In genomic region chr19:43465468-43466120, GRCh38 we compare ENCODE assay signal across 8 cellular contexts. TPM values are rescaled to one million over a fixed set of nuclear protein-coding genes. Genes with fewer than 3 reads are reported as not detected.
DNase-seq lines count a peak whose midpoint lies in the region; ATAC-seq and TF ChIP-seq lines count a peak whose summit lies in the region.

Gene LYPD3 (minus strand): TSS chr19:43465608. CDS start chr19:43465571, 37 bp downstream.

- H3K36me3 ChIP-seq in SU-DHL-6 (ENCODE audit: low read length) (no peaks in the 10 kb centered on the region), prostate gland (no peaks in the 10 kb centered on the region)

- 30% methylated on average over 24 of the region's 24 CpGs for WGBS in prostate gland

- no peak for ATAC-seq in GM18870 (IDR thresholded peaks at IDR 0.05; ENCODE audit: unreplicated experiment)

- DNase-seq in ELF-1 (ENCODE audit: low read depth, low spot score) (peak; percentile 92), fibroblast of peridontal ligament (ENCODE audit: extremely low read depth) (peak; percentile 27), prostate gland (ENCODE audit: low spot score) (peak; percentile 46), medulla oblongata (ENCODE audit: extremely low spot score) (no peak), SHP77 treated with DMSO at 0.1 percent for 48 hours (lab: John Stamatoyannopoulos, UW) (no peak), NCI-H345 (lab: John Stamatoyannopoulos, UW) (no peak)

- no peak within 1 kb of the TSS for H3K4me3 ChIP-seq in SU-DHL-6 (ENCODE audit: insufficient read depth, low read length, poor library complexity, severe bottlenecking)
- H3K4me3 ChIP-seq in prostate gland: peak within 1 kb of the TSS; percentile 52 to 79

- TF ChIP-seq CTCF in SU-DHL-6 (IDR thresholded peaks at IDR 0.05; ENCODE audit: insufficient read depth, low read length, poor library complexity, severe bottlenecking) (no peak), prostate gland (IDR thresholded peaks at IDR 0.05) (no peak)

- no peak within 1 kb of the TSS for H3K27ac ChIP-seq in SU-DHL-6 (ENCODE audit: low read depth, low read length)
- H3K27ac ChIP-seq in prostate gland: peak within 1 kb of the TSS; percentile 92 to 96

- intact Hi-C loops in prostate gland (cut with DNase I): no loop called here

- H3K27me3 ChIP-seq in SU-DHL-6 (ENCODE audit: low read length): no peaks in the 10 kb centered on the region
- no peaks in the 10 kb centered on the region for H3K27me3 ChIP-seq in prostate gland (replicated peaks; ENCODE audit: insufficient read depth)

- peak within 1 kb of the TSS; percentile 44 for H3K4me2 ChIP-seq in SU-DHL-6 (ENCODE audit: low read depth, low read length, poor library complexity, severe bottlenecking)

- no peaks in the 10 kb centered on the region for H3F3A ChIP-seq in SU-DHL-6 (ENCODE audit: insufficient read depth)

- peak; percentile 68 for TF ChIP-seq POLR2A in prostate gland (IDR thresholded peaks at IDR 0.05)

- no peaks in the 10 kb centered on the region for H4K20me1 ChIP-seq in SU-DHL-6 (ENCODE audit: low read depth, low read length)

- H3K9me3 ChIP-seq in SU-DHL-6 (ENCODE audit: insufficient read depth, low read length) (no peaks in the 10 kb centered on the region), prostate gland (no peaks in the 10 kb centered on the region)

- H2AFZ ChIP-seq in SU-DHL-6 (ENCODE audit: low read depth, low read length, severe bottlenecking): no peak within 1 kb of the TSS

- H3K9me2 ChIP-seq in SU-DHL-6 (replicated peaks; ENCODE audit: insufficient read depth, low read length): no peaks in the 10 kb centered on the region

- no peaks in the 10 kb centered on the region for H3K79me2 ChIP-seq in SU-DHL-6 (ENCODE audit: insufficient read depth, low read length)

- no peaks in the 10 kb centered on the region for H3K4me1 ChIP-seq in prostate gland (replicated peaks)

- H3K9ac ChIP-seq in SU-DHL-6 (ENCODE audit: low read length): no peak within 1 kb of the TSS

RNA-seq across cellular contexts. Expression of gene LYPD3, which starts in this region (rescaled TPM):
- total RNA-seq in prostate gland: 10 to 100 TPM in 1 of 2 donors, 1 to 10 TPM in 1; 9.8 to 27.6 TPM

Comparison
In these comparisons a context has a peak if more than half of its experiments do, and no peak if none do; other contexts are left out.
1. DNase-seq: peak in ELF-1 (single experiment), fibroblast of peridontal ligament (single experiment) and prostate gland (single experiment); none in medulla oblongata (single experiment), SHP77 treated with DMSO at 0.1 percent for 48 hours (single experiment) and NCI-H345 (single experiment).